Comparison of ENCODE assay signal across 7 cellular contexts in the genomic region with DNA sequence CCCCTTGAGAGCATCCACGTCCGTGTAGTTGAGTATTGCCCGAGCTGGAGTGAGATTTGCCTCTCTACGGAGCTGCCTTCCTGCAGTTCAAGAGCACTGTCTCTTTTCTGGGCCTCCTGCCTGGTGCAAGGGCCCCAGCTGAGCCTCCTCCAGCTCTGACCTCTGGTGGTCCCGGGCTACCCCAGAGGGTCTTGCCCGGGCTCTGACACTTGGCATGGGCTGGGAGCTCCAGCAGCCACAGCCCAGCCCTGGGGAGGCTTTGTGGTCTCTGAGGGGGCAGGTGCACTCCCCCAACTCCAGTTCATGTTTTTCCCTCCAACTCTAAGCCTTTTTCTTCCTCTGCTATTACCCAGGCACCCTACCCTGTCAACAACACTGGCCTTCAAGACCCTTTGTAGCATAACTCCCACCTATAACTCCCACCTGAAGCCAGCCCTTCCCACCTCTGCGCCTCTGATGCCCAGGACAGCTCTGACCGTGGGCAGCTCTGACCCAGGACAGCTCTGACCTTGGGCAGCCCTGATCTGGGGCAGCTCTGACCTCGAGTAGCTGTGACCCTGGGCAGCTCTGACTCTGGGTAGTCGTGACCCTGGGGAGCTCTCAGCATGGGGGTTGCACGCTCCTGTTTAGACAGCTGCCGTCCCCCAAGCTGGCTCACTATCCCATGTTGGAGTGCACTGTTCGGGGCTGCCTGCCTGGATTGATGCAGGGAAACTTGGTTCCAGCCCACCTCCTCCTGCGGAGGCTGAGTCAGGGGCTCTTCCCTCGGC.
DNase-seq lines count a peak whose midpoint lies in the region; FAIRE-seq and TF ChIP-seq lines count a peak whose summit lies in the region.
"Not testable (repeated sequence)": the region's sequence is repeated elsewhere in the genome, so short reads cannot be mapped to it uniquely, and the experiment has no call there.

No MANE protein-coding gene starts in this region.

- H3K27ac Mint-ChIP-seq in CD14-positive monocyte, result peak overlapping the region in 1 of 7 donors; percentile 25
- H3K27ac Mint-ChIP-seq in activated CD4-positive, alpha-beta memory T cell treated with anti-CD3 and anti-CD28 coated beads for 36 hours; activated T-helper 1 cell treated with anti-CD3 and anti-CD28 coated beads, Interleukin-12 subunit alpha, Interleukin-12 subunit beta, Interleukin-2, Interleukin-4 antibody, amounts not matched to agents 30 ng/mL and 10 ng/mL and 1 ng/mL, durations not matched to agents 14 hours and 24 hours and 36 hours; osteocyte (ENCODE audit: unreplicated experiment): not testable (repeated sequence)

- H3K9me3 ChIP-seq in kidney (ENCODE audit: control insufficient read depth in 1 of 2, low read length in 2 of 2), result not testable (repeated sequence)

- H3K27ac ChIP-seq in kidney (ENCODE audit: low read depth in 2 of 2, low read length in 2 of 2), result not testable (repeated sequence)

- intact Hi-C loops in CD14-positive monocyte (cut with micrococcal nuclease); activated CD4-positive, alpha-beta memory T cell treated with anti-CD3 and anti-CD28 coated beads for 36 hours (cut with micrococcal nuclease); activated T-helper 1 cell treated with anti-CD3 and anti-CD28 coated beads, Interleukin-12 subunit alpha, Interleukin-12 subunit beta, Interleukin-2, Interleukin-4 antibody, amounts not matched to agents 30 ng/mL and 10 ng/mL and 1 ng/mL, durations not matched to agents 14 hours and 24 hours and 36 hours (cut with micrococcal nuclease); kidney (cut with DNase I): not testable (repeated sequence)

- H3K4me1 ChIP-seq in kidney (ENCODE audit: control insufficient read depth in 1 of 2, insufficient read depth in 1 of 2, low read depth in 1 of 2, low read length in 2 of 2), result not testable (repeated sequence)

- TF ChIP-seq CTCF in CD14-positive monocyte (IDR thresholded peaks at IDR 0.05); kidney (IDR thresholded peaks at IDR 0.05; ENCODE audit: borderline replicate concordance, extremely low read depth, insufficient read depth); osteocyte (IDR thresholded peaks at IDR 0.05): not testable (repeated sequence)

- H3K4me1 Mint-ChIP-seq in CD14-positive monocyte (peaks cover 35% of the 10 kb centered on the region), osteocyte (ENCODE audit: unreplicated experiment) (peaks cover 31% of the 10 kb centered on the region)
- not testable (repeated sequence) for H3K4me1 Mint-ChIP-seq in activated CD4-positive, alpha-beta memory T cell treated with anti-CD3 and anti-CD28 coated beads for 36 hours (ENCODE audit: low read depth)
- peaks cover 11% of the 10 kb centered on the region for H3K4me1 Mint-ChIP-seq in activated T-helper 1 cell treated with anti-CD3 and anti-CD28 coated beads, Interleukin-12 subunit alpha, Interleukin-12 subunit beta, Interleukin-2, Interleukin-4 antibody, amounts not matched to agents 30 ng/mL and 10 ng/mL and 1 ng/mL, durations not matched to agents 14 hours and 24 hours and 36 hours (ENCODE audit: low read depth)

- not testable (repeated sequence) for H3K9me3 Mint-ChIP-seq in CD14-positive monocyte; activated CD4-positive, alpha-beta memory T cell treated with anti-CD3 and anti-CD28 coated beads for 36 hours; activated T-helper 1 cell treated with anti-CD3 and anti-CD28 coated beads, Interleukin-12 subunit alpha, Interleukin-12 subunit beta, Interleukin-2, Interleukin-4 antibody, amounts not matched to agents 30 ng/mL and 10 ng/mL and 1 ng/mL, durations not matched to agents 14 hours and 24 hours and 36 hours; osteocyte (ENCODE audit: unreplicated experiment)

- not testable (repeated sequence) for H3K4me3 ChIP-seq in kidney (ENCODE audit: low read length in 2 of 2)

- not testable (repeated sequence) for H3K36me3 Mint-ChIP-seq in CD14-positive monocyte; activated CD4-positive, alpha-beta memory T cell treated with anti-CD3 and anti-CD28 coated beads for 36 hours; activated T-helper 1 cell treated with anti-CD3 and anti-CD28 coated beads, Interleukin-12 subunit alpha, Interleukin-12 subunit beta, Interleukin-2, Interleukin-4 antibody, amounts not matched to agents 30 ng/mL and 10 ng/mL and 1 ng/mL, durations not matched to agents 14 hours and 24 hours and 36 hours (ENCODE audit: low read depth); osteocyte (ENCODE audit: unreplicated experiment)

- not testable (repeated sequence) for H3K4me3 Mint-ChIP-seq in CD14-positive monocyte; activated CD4-positive, alpha-beta memory T cell treated with anti-CD3 and anti-CD28 coated beads for 36 hours; activated T-helper 1 cell treated with anti-CD3 and anti-CD28 coated beads, Interleukin-12 subunit alpha, Interleukin-12 subunit beta, Interleukin-2, Interleukin-4 antibody, amounts not matched to agents 30 ng/mL and 10 ng/mL and 1 ng/mL, durations not matched to agents 14 hours and 24 hours and 36 hours; osteocyte (ENCODE audit: unreplicated experiment)

- POLR2A ChIA-PET in activated CD4-positive, alpha-beta memory T cell treated with anti-CD3 and anti-CD28 coated beads for 36 hours (lab: Charles Lee), result not testable (repeated sequence)

- DNase-seq in CD14-positive monocyte (ENCODE audit: low spot score) (peak; percentile 38), brain pericyte (ENCODE audit: low read depth, low spot score) (peak; percentile 75), kidney (peak; percentile 66), osteocyte (ENCODE audit: extremely low spot score, unreplicated experiment) (peak; percentile 76)
- peak; percentile 8 for DNase-seq in activated CD4-positive, alpha-beta memory T cell treated with anti-CD3 and anti-CD28 coated beads for 36 hours
- DNase-seq in activated T-helper 1 cell treated with anti-CD3 and anti-CD28 coated beads, Interleukin-12 subunit alpha, Interleukin-12 subunit beta, Interleukin-2, Interleukin-4 antibody, amounts not matched to agents 30 ng/mL and 10 ng/mL and 1 ng/mL, durations not matched to agents 14 hours and 24 hours and 36 hours (ENCODE audit: low spot score), result peak; percentile 0
- peak; percentile 23 for DNase-seq in stimulated activated CD8-positive, alpha-beta memory T cell treated with anti-CD3 and anti-CD28 coated beads, Interleukin-4, amount 100 ng/mL, for 48 hours

- CTCF ChIA-PET in activated CD4-positive, alpha-beta memory T cell treated with anti-CD3 and anti-CD28 coated beads for 36 hours (lab: Charles Lee), result interaction anchor here (1.0 kb wide), 1 partner anchor 363 kb away, joined by 3 read pairs; no protein-coding TSS in a partner anchor

- FAIRE-seq in kidney (lab: Jason Lieb, UNC), result not testable (repeated sequence)

- H3K27me3 Mint-ChIP-seq in CD14-positive monocyte (ENCODE audit: low read depth in 3 of 3); activated CD4-positive, alpha-beta memory T cell treated with anti-CD3 and anti-CD28 coated beads for 36 hours; activated T-helper 1 cell treated with anti-CD3 and anti-CD28 coated beads, Interleukin-12 subunit alpha, Interleukin-12 subunit beta, Interleukin-2, Interleukin-4 antibody, amounts not matched to agents 30 ng/mL and 10 ng/mL and 1 ng/mL, durations not matched to agents 14 hours and 24 hours and 36 hours (ENCODE audit: insufficient read depth); osteocyte (ENCODE audit: unreplicated experiment): not testable (repeated sequence)

- H3K36me3 ChIP-seq in kidney (ENCODE audit: control insufficient read depth in 1 of 2, insufficient read depth in 2 of 2, low read length in 2 of 2), result not testable (repeated sequence)

- H3K9ac ChIP-seq in kidney (ENCODE audit: low read length in 2 of 2), result not testable (repeated sequence)

Comparison
In these comparisons a context has a peak if more than half of its experiments do, and no peak if none do; other contexts are left out.
1. DNase-seq: peak in every context shown above with its lines; median percentile 76 in osteocyte; 75 in brain pericyte; 66 in kidney; 38 in CD14-positive monocyte; 23 in stimulated activated CD8-positive, alpha-beta memory T cell treated with anti-CD3 and anti-CD28 coated beads, Interleukin-4, amount 100 ng/mL, for 48 hours; 8 in activated CD4-positive, alpha-beta memory T cell treated with anti-CD3 and anti-CD28 coated beads for 36 hours; 0 in activated T-helper 1 cell treated with anti-CD3 and anti-CD28 coated beads, Interleukin-12 subunit alpha, Interleukin-12 subunit beta, Interleukin-2, Interleukin-4 antibody, amounts not matched to agents 30 ng/mL and 10 ng/mL and 1 ng/mL, durations not matched to agents 14 hours and 24 hours and 36 hours.